In genomic region chr6:157503018-157503747, GRCh38 we compare ENCODE assay signal across 27 cellular contexts.
DNase-seq lines count a peak whose midpoint lies in the region; ATAC-seq and TF ChIP-seq lines count a peak whose summit lies in the region.
"Had no signal": no experiment of that assay in that cellular context is flagged by ENCODE, and none has a peak within 500 bp of the region (broad histone marks: within the 10 kb centered on the region; RNA-seq: fewer than 3 reads in every experiment).

No MANE protein-coding gene starts in this region.

- H3K4me1 Mint-ChIP-seq in memory B cell (peaks cover 24% of the 10 kb centered on the region), natural killer cell (peaks cover 0 to 2% of the 10 kb centered on the region in 2 donors)

- H3K4me3 ChIP-seq in OCI-LY7 (ENCODE audit: low read depth, low read length, poor library complexity, severe bottlenecking) (no peak overlapping the region), PC-9 (no peak overlapping the region)
- H3K4me3 ChIP-seq: HAP-1 had no signal

- no peaks in the 10 kb centered on the region for H4K20me1 ChIP-seq in OCI-LY7 (ENCODE audit: insufficient read depth, low read length)
- H4K20me1 ChIP-seq in PC-9 (ENCODE audit: insufficient read depth): no peaks in the 10 kb centered on the region

- no peaks in the 10 kb centered on the region for H3F3A ChIP-seq in PC-9 (ENCODE audit: insufficient read depth, low read depth)

- H3K27me3 ChIP-seq in PC-9 (ENCODE audit: insufficient read depth, low read depth): no peaks in the 10 kb centered on the region

- H3K79me2 ChIP-seq in OCI-LY7 (ENCODE audit: insufficient read depth, low read depth, low read length) (no peaks in the 10 kb centered on the region), PC-9 (ENCODE audit: low read depth) (no peaks in the 10 kb centered on the region)

- H3K4me3 Mint-ChIP-seq in memory B cell (peak overlapping the region; percentile 29), natural killer cell (no peak overlapping the region)
- H3K4me3 Mint-ChIP-seq: CD8-positive, alpha-beta memory T cell; T-helper 1 cell treated with Interleukin-12 subunit alpha and Interleukin-12 subunit beta and Interleukin-4 antibody, amounts not matched to agents 30 μg/mL and 1 μg/mL, for 36 hours had no signal

- POLR2A ChIA-PET in OCI-LY7 (lab: Charles Lee) (interaction anchor here (0.6 kb wide), 1 partner anchor 851 kb away, joined by 7 read pairs; no protein-coding TSS in a partner anchor), PC-9 (lab: Charles Lee; ENCODE audit: unreplicated experiment) (no interaction called here)

- no peak for TF ChIP-seq CTCF in OCI-LY7 (conservative IDR thresholded peaks at IDR 0.05; ENCODE audit: low read length)
- no peak for TF ChIP-seq CTCF in PC-9 (conservative IDR thresholded peaks at IDR 0.05)
- TF ChIP-seq CTCF in natural killer cell (IDR thresholded peaks at IDR 0.05): no peak

- DNase-seq in GF-D8 (lab: John Stamatoyannopoulos, UW) (peak; percentile 33), Kasumi-1 (lab: John Stamatoyannopoulos, UW) (peak; percentile 18 to 30), OCI-LY7 (ENCODE audit: low spot score) (peak; percentile 12), memory B cell (ENCODE audit: low spot score in 2 of 2) (no peak), SW 1271 (lab: John Stamatoyannopoulos, UW) (no peak), PC-9 (no peak), SIG-M5 (lab: John Stamatoyannopoulos, UW) (no peak), natural killer cell (no peak)
- DNase-seq: ACHN; C1 segment of cervical spinal cord; Calu3; CD8-positive, alpha-beta memory T cell; NCI-H1105; NCI-H146; NCI-H2029; NCI-H226; NCI-H510A treated with DMSO at 0.1 percent for 48 hours; NCI-H748 treated with DMSO at 0.1 percent for 48 hours; PC-3; SHP77 treated with DMSO at 0.1 percent for 48 hours; T1000 had no signal

- H3K27ac Mint-ChIP-seq in memory B cell: no peak overlapping the region
- no peak overlapping the region for H3K27ac Mint-ChIP-seq in natural killer cell
- H3K27ac Mint-ChIP-seq: CD8-positive, alpha-beta memory T cell; T-helper 1 cell treated with Interleukin-12 subunit alpha and Interleukin-12 subunit beta and Interleukin-4 antibody, amounts not matched to agents 30 μg/mL and 1 μg/mL, for 36 hours had no signal

- H3K27me3 Mint-ChIP-seq in memory B cell (no peaks in the 10 kb centered on the region), natural killer cell (ENCODE audit: low read depth in 2 of 2) (no peaks in the 10 kb centered on the region)

- H3K27ac ChIP-seq in OCI-LY7 (ENCODE audit: low read depth, low read length, poor library complexity, severe bottlenecking) (no peak overlapping the region), PC-9 (no peak overlapping the region)
- H3K27ac ChIP-seq: KMS-11, RWPE1 had no signal

- H3K9me3 Mint-ChIP-seq in memory B cell (peaks cover 5% of the 10 kb centered on the region), natural killer cell (peaks cover 0 to 9% of the 10 kb centered on the region in 2 donors)

- CTCF ChIA-PET in OCI-LY7 (lab: Charles Lee; ENCODE audit: unreplicated experiment): no interaction called here
- CTCF ChIA-PET in PC-9 (lab: Charles Lee): no interaction called here

- BruUV-seq in OCI-LY7 (replicated peaks; lab: Mats Ljungman, UMichigan) (no TSS peak), PC-9 (replicated peaks; lab: Mats Ljungman, UMichigan) (no TSS peak)

- intact Hi-C loops in OCI-LY7 (cut with micrococcal nuclease; ENCODE audit: unreplicated experiment): loop anchor here (10.0 kb wide), 1 partner anchor 188 kb away; no protein-coding TSS in a partner anchor
- intact Hi-C loops in PC-9 (cut with micrococcal nuclease; ENCODE audit: unreplicated experiment): no loop called here
- intact Hi-C loops in natural killer cell (cut with micrococcal nuclease): no loop called here

- ATAC-seq in memory B cell (ENCODE audit: low read depth): no peak
- no peak for ATAC-seq in natural killer cell
- ATAC-seq: HepG2, PC-3, SK-N-SH treated with all-trans-retinoic acid at 6 μM for 48 hours had no signal

- H3K4me2 ChIP-seq in OCI-LY7 (ENCODE audit: low read length): no peak overlapping the region
- H3K4me2 ChIP-seq in PC-9: no peak overlapping the region
- H3K4me2 ChIP-seq: KMS-11 had no signal

- H2AFZ ChIP-seq in OCI-LY7 (ENCODE audit: low read length) (no peak overlapping the region), PC-9 (no peak overlapping the region)

- H3K9me2 ChIP-seq in OCI-LY7 (ENCODE audit: insufficient read depth, low read length) (no peaks in the 10 kb centered on the region), PC-9 (ENCODE audit: insufficient read depth) (no peaks in the 10 kb centered on the region)

- no peaks in the 10 kb centered on the region for H3K36me3 ChIP-seq in OCI-LY7 (ENCODE audit: insufficient read depth, low read length)
- no peaks in the 10 kb centered on the region for H3K36me3 ChIP-seq in PC-9 (ENCODE audit: low read depth)
- H3K36me3 ChIP-seq: HAP-1 had no signal

- H3K36me3 Mint-ChIP-seq in memory B cell: peaks cover 30% of the 10 kb centered on the region
- H3K36me3 Mint-ChIP-seq in natural killer cell: peaks cover 22% of the 10 kb centered on the region

- H3K4me1 ChIP-seq in OCI-LY7 (ENCODE audit: insufficient read depth, low read length, poor library complexity, severe bottlenecking) (peaks cover 4% of the 10 kb centered on the region), PC-9 (replicated peaks; ENCODE audit: insufficient read depth) (no peaks in the 10 kb centered on the region)

- H3K9me3 ChIP-seq in OCI-LY7 (ENCODE audit: low read length) (no peaks in the 10 kb centered on the region), PC-9 (ENCODE audit: insufficient read depth, low read depth) (peaks cover 11% of the 10 kb centered on the region)

Comparison
In these comparisons a context has a peak if more than half of its experiments do, and no peak if none do; other contexts are left out.
1. DNase-seq: peak in GF-D8 (single experiment), Kasumi-1 (2 of 2) and OCI-LY7 (single experiment); none in memory B cell (0 of 2), SW 1271 (0 of 2), PC-9 (0 of 2), SIG-M5 (single experiment) and natural killer cell (single experiment).